In genomic region chr10:44975487-44976331, GRCh38 we compare ENCODE assay signal across 1 cellular context.
TF ChIP-seq lines count a peak whose summit lies in the region.

No MANE protein-coding gene starts in this region.

TF ChIP-seq in HepG2, 621 proteins besides CTCF, POLR2A, EP300 and RAD21 (continued from another document and continues in another):
- TF ChIP-seq TFAP4 (IDR thresholded peaks at IDR 0.05; ENCODE audit: borderline replicate concordance, low read depth) (peak; percentile 60; the same call in 1 of the 2 replicates), SNAPC2 (CRISPR knock-in tag; IDR thresholded peaks at IDR 0.05) (no peak), U2AF1 (optimal IDR thresholded peaks at IDR 0.05; ENCODE audit: low read depth, low read length) (no peak), E2F5 (CRISPR knock-in tag; conservative IDR thresholded peaks at IDR 0.05) (no peak), ZNF609 (CRISPR knock-in tag; IDR thresholded peaks at IDR 0.05; ENCODE audit: borderline replicate concordance) (peak; percentile 61; the same call in 1 of the 2 replicates), RFXAP (CRISPR knock-in tag; IDR thresholded peaks at IDR 0.05; ENCODE audit: borderline replicate concordance) (no peak), ZMYM4 (CRISPR knock-in tag; IDR thresholded peaks at IDR 0.05) (0 out of 2 replicates have a peak, but pooled peaks have one; percentile 7), ZNF772 (CRISPR knock-in tag; IDR thresholded peaks at IDR 0.05) (peak; percentile 56; the same call in 1 of the 2 replicates), DRAP1 (CRISPR knock-in tag; IDR thresholded peaks at IDR 0.05) (no peak), PBX2 (CRISPR knock-in tag; IDR thresholded peaks at IDR 0.05) (0 out of 2 replicates have a peak, but pooled peaks have one; percentile 10), REST (IDR thresholded peaks at IDR 0.05; ENCODE audit: borderline replicate concordance in 1 of 2, low read depth in 1 of 2, low read length in 2 of 2) (no peak), KLF12 (CRISPR knock-in tag; IDR thresholded peaks at IDR 0.05; ENCODE audit: borderline replicate concordance) (peak; percentile 54; the same call in 1 of the 2 replicates), KLF6 (CRISPR knock-in tag; IDR thresholded peaks at IDR 0.05) (no peak), HCFC1 (IDR thresholded peaks at IDR 0.05; ENCODE audit: low read depth, low read length) (no peak), ZNF597 (CRISPR knock-in tag; IDR thresholded peaks at IDR 0.05) (no peak), ZNF3 (CRISPR knock-in tag; IDR thresholded peaks at IDR 0.05) (no peak), HOXD1 (CRISPR knock-in tag; IDR thresholded peaks at IDR 0.05) (0 out of 2 replicates have a peak, but pooled peaks have one; percentile 53), HNRNPL (IDR thresholded peaks at IDR 0.05; ENCODE audit: low read depth, low read length) (0 out of 2 replicates have a peak, but pooled peaks have one; percentile 46), CSRNP1 (CRISPR knock-in tag; IDR thresholded peaks at IDR 0.05) (no peak), KDM1A (CRISPR knock-in tag; IDR thresholded peaks at IDR 0.05) (no peak), CHD2 (IDR thresholded peaks at IDR 0.05; ENCODE audit: low read depth, low read length) (no peak), ASH2L (IDR thresholded peaks at IDR 0.05; ENCODE audit: insufficient read length, low read depth, low read length) (no peak), NCOA5 (CRISPR knock-in tag; IDR thresholded peaks at IDR 0.05) (peak; percentile 92), MED8 (CRISPR knock-in tag; IDR thresholded peaks at IDR 0.05; ENCODE audit: insufficient replicate concordance) (no peak), ZFP37 (CRISPR knock-in tag; IDR thresholded peaks at IDR 0.05; ENCODE audit: borderline replicate concordance) (no peak), SMC3 (IDR thresholded peaks at IDR 0.05; ENCODE audit: low read length) (no peak), PAXIP1 (CRISPR knock-in tag; conservative IDR thresholded peaks at IDR 0.05) (0 out of 2 replicates have a peak, but pooled peaks have one; percentile 29), IRF2 (CRISPR knock-in tag; IDR thresholded peaks at IDR 0.05) (peak; percentile 63; the same call in 1 of the 2 replicates), ZNF138 (CRISPR knock-in tag; IDR thresholded peaks at IDR 0.05; ENCODE audit: low read depth) (peak; percentile 9; the same call in 1 of the 2 replicates), MEIS2 (CRISPR knock-in tag; IDR thresholded peaks at IDR 0.05) (0 out of 2 replicates have a peak, but pooled peaks have one; percentile 38), GABPB1 (CRISPR knock-in tag; IDR thresholded peaks at IDR 0.05) (no peak; the same call in 1 of the 2 replicates), ZNF749 (CRISPR knock-in tag; IDR thresholded peaks at IDR 0.05; ENCODE audit: borderline replicate concordance) (peak; percentile 61; the same call in 1 of the 2 replicates), ZNF746 (CRISPR knock-in tag; IDR thresholded peaks at IDR 0.05) (no peak), NCOA2 (CRISPR knock-in tag; IDR thresholded peaks at IDR 0.05) (0 out of 2 replicates have a peak, but pooled peaks have one; percentile 23), EEA1 (CRISPR knock-in tag; IDR thresholded peaks at IDR 0.05; ENCODE audit: borderline replicate concordance) (0 out of 2 replicates have a peak, but pooled peaks have one; percentile 9), ZNF512B (CRISPR knock-in tag; IDR thresholded peaks at IDR 0.05; ENCODE audit: borderline replicate concordance) (0 out of 2 replicates have a peak, but pooled peaks have one; percentile 15), BORCS8-MEF2B (CRISPR knock-in tag; IDR thresholded peaks at IDR 0.05) (no peak)
